ENCODE assay signal across 8 cellular contexts in the genomic region with DNA sequence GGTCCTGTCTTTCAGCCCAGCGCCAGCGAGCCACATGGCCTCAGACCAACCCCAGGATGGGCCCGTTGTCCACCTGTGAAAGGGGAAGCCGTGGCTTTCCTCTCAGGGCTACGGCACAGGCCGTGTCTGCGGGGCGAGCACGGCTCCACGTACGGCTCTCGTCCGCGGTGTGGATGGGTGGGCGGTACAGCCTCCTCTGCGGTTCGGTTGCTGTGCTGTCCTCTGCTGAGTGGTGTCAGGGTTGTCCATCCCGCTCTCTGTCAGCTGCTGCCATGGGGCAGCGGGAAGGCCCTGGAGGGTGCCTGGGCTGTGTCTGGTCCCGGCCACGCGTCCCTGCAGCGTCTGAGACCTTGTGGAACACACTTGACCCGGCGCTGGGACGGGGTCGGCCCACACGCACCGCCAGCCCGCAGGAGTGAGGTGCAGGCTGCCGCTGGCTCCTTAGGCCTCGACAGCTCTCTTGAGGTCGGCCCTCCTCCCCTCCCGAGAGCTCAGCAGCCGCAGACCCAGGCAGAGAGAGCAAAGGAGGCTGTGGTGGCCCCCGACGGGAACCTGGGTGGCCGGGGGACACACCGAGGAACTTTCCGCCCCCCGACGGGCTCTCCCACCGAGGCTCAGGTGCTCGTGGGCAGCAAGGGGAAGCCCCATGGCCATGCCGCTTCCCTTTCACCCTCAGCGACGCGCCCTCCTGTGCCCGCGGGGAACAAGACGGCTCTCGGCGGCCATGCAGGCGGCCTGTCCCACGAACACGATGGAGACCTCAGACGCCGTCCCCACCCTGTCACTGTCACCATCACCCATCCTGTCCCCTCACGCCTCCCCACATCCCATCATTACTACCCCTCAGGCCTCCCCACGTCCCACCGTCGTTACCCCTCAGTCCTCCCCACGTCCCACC.
A peak's percentile ranks its signal among the peaks of the same experiment; 100 is the strongest.
DNase-seq lines count a peak whose midpoint lies in the region; ATAC-seq, FAIRE-seq and TF ChIP-seq lines count a peak whose summit lies in the region.

No MANE protein-coding gene starts in this region.

- H3K27me3 ChIP-seq in PC-9 (ENCODE audit: insufficient read depth, low read depth): peaks cover 33% of the 10 kb centered on the region

- H3K27ac ChIP-seq in PC-9: no peak overlapping the region

- H3K27me3 Mint-ChIP-seq in natural killer cell (ENCODE audit: low read depth in 2 of 2): no peaks in the 10 kb centered on the region
- H3K27me3 Mint-ChIP-seq in type B pancreatic cell: peaks cover 15% of the 10 kb centered on the region

- no peak overlapping the region for H3K4me3 ChIP-seq in PC-9

- H3K4me1 Mint-ChIP-seq in natural killer cell (peaks cover 32 to 62% of the 10 kb centered on the region in 2 donors), type B pancreatic cell (ENCODE audit: unreplicated experiment) (peaks cover 20% of the 10 kb centered on the region)

- POLR2A ChIA-PET in PC-9 (lab: Charles Lee; ENCODE audit: unreplicated experiment): no interaction called here

- no peak overlapping the region for H2AFZ ChIP-seq in PC-9

- CTCF ChIA-PET in PC-9 (lab: Charles Lee): no interaction called here

- DNase-seq in activated CD8-positive, alpha-beta memory T cell treated with anti-CD3 and anti-CD28 coated beads for 4 hours (ENCODE audit: low read depth in 2 of 2): peak; percentile 43
- DNase-seq in natural killer cell: peak; percentile 49
- no peak for DNase-seq in urothelium cell line (ENCODE audit: low spot score)
- DNase-seq in type B pancreatic cell (ENCODE audit: extremely low spot score, unreplicated experiment): no peak
- no peak for DNase-seq in PC-9
- DNase-seq in AG08395 (ENCODE audit: low spot score): no peak

- no peaks in the 10 kb centered on the region for H3K4me1 ChIP-seq in PC-9 (replicated peaks; ENCODE audit: insufficient read depth)

- H3K9me2 ChIP-seq in PC-9 (ENCODE audit: insufficient read depth): no peaks in the 10 kb centered on the region

- no peak for FAIRE-seq in urothelium cell line (lab: Jason Lieb, UNC)

- H3K79me2 ChIP-seq in PC-9 (ENCODE audit: low read depth): no peaks in the 10 kb centered on the region

- H3K36me3 ChIP-seq in PC-9 (ENCODE audit: low read depth): no peaks in the 10 kb centered on the region

- no peak overlapping the region for H3K4me2 ChIP-seq in PC-9

- H3K9me3 Mint-ChIP-seq in natural killer cell (no peaks in the 10 kb centered on the region), type B pancreatic cell (no peaks in the 10 kb centered on the region)

- no peaks in the 10 kb centered on the region for H3F3A ChIP-seq in PC-9 (ENCODE audit: insufficient read depth, low read depth)

- no peaks in the 10 kb centered on the region for H4K20me1 ChIP-seq in PC-9 (ENCODE audit: insufficient read depth)

- H3K27ac Mint-ChIP-seq in natural killer cell (peak overlapping the region; percentile 90 to 91), type B pancreatic cell (no peak overlapping the region)

- intact Hi-C loops in natural killer cell (cut with micrococcal nuclease) (loop anchor here (5.0 to 10.0 kb wide), 3 partner anchors 120 to 457 kb away; partner anchors contain the start of genes ATP9B and CTDP1), PC-9 (cut with micrococcal nuclease; ENCODE audit: unreplicated experiment) (loop anchor here (10.0 kb wide), 1 partner anchor 120 kb away; no protein-coding TSS in a partner anchor)

- TF ChIP-seq CTCF in natural killer cell (IDR thresholded peaks at IDR 0.05): no peak
- no peak for TF ChIP-seq CTCF in type B pancreatic cell (conservative IDR thresholded peaks at IDR 0.05)
- TF ChIP-seq CTCF in PC-9 (conservative IDR thresholded peaks at IDR 0.05): no peak

- peak overlapping the region; percentile 92 for H3K4me3 Mint-ChIP-seq in natural killer cell
- H3K4me3 Mint-ChIP-seq in type B pancreatic cell: no peak overlapping the region

- no TSS peak for BruUV-seq in PC-9 (replicated peaks; lab: Mats Ljungman, UMichigan)

- H3K36me3 Mint-ChIP-seq in natural killer cell: no peaks in the 10 kb centered on the region
- H3K36me3 Mint-ChIP-seq in type B pancreatic cell: no peaks in the 10 kb centered on the region

- peak; percentile 28 for ATAC-seq in GM19438 (IDR thresholded peaks at IDR 0.05; ENCODE audit: low read depth, unreplicated experiment)
- ATAC-seq in HG03280 (IDR thresholded peaks at IDR 0.05; ENCODE audit: unreplicated experiment): peak; percentile 37
- ATAC-seq in natural killer cell: peak; percentile 56 to 61 (median 60)

- no peaks in the 10 kb centered on the region for H3K9me3 ChIP-seq in PC-9 (ENCODE audit: insufficient read depth, low read depth)

Comparison
In these comparisons a context has a peak if more than half of its experiments do, and no peak if none do; other contexts are left out.
1. DNase-seq: peak in activated CD8-positive, alpha-beta memory T cell treated with anti-CD3 and anti-CD28 coated beads for 4 hours (2 of 2) and natural killer cell (single experiment); none in urothelium cell line (single experiment), type B pancreatic cell (single experiment), PC-9 (0 of 2) and AG08395 (single experiment).
2. Peak in every context shown above with its lines, with median percentiles within 50 percentile points of each other: ATAC-seq.